Comparison of ENCODE assay signal across 11 cellular contexts in genomic region chr12:15589328-15590032, GRCh38.
DNase-seq lines count a peak whose midpoint lies in the region; ATAC-seq and TF ChIP-seq lines count a peak whose summit lies in the region.
"Had no signal": no experiment of that assay in that cellular context is flagged by ENCODE, and none has a peak within 500 bp of the region (broad histone marks: within the 10 kb centered on the region; RNA-seq: fewer than 3 reads in every experiment).

No MANE protein-coding gene starts in this region.

- POLR2A ChIA-PET in OCI-LY7 (lab: Charles Lee), result interaction anchor here (1.2 kb wide), 1 partner anchor 10 kb away, joined by 4 read pairs; no protein-coding TSS in a partner anchor

- no peaks in the 10 kb centered on the region for H3K9me3 Mint-ChIP-seq in activated CD4-positive, alpha-beta T cell treated with anti-CD3 and anti-CD28 coated beads, Interleukin-2, amount 10 ng/mL, durations not matched to agents 24 days and 14 days

- TF ChIP-seq CTCF in OCI-LY7 (conservative IDR thresholded peaks at IDR 0.05; ENCODE audit: low read length) (no peak), parathyroid adenoma (IDR thresholded peaks at IDR 0.05) (no peak)

- H4K20me1 ChIP-seq in OCI-LY7 (ENCODE audit: insufficient read depth, low read length), result no peaks in the 10 kb centered on the region

- H3K4me3 ChIP-seq in OCI-LY7 (ENCODE audit: low read depth, low read length, poor library complexity, severe bottlenecking) (no peak overlapping the region), parathyroid adenoma (ENCODE audit: low read depth, low read length) (no peak overlapping the region), H7 (ENCODE audit: insufficient read depth, low read depth, low read length) (no peak overlapping the region)

- ATAC-seq in HG03045 (IDR thresholded peaks at IDR 0.05; ENCODE audit: unreplicated experiment), result no peak

- H3K4me3 Mint-ChIP-seq in activated CD4-positive, alpha-beta T cell treated with anti-CD3 and anti-CD28 coated beads, Interleukin-2, amount 10 ng/mL, durations not matched to agents 24 days and 14 days, result peak overlapping the region; percentile 74

- no peak overlapping the region for H3K27ac Mint-ChIP-seq in activated CD4-positive, alpha-beta T cell treated with anti-CD3 and anti-CD28 coated beads, Interleukin-2, amount 10 ng/mL, durations not matched to agents 24 days and 14 days

- no peaks in the 10 kb centered on the region for H3K9me3 ChIP-seq in OCI-LY7 (ENCODE audit: low read length)
- no peaks in the 10 kb centered on the region for H3K9me3 ChIP-seq in parathyroid adenoma (ENCODE audit: control insufficient read depth, low read length)
- H3K9me3 ChIP-seq: ascending aorta had no signal

- H3K9me2 ChIP-seq in OCI-LY7 (ENCODE audit: insufficient read depth, low read length), result no peaks in the 10 kb centered on the region

- CTCF ChIA-PET in OCI-LY7 (lab: Charles Lee; ENCODE audit: unreplicated experiment), result interaction anchor here (1.0 kb wide), 1 partner anchor 312 kb away, joined by 3 read pairs; no protein-coding TSS in a partner anchor

- H3K79me2 ChIP-seq in OCI-LY7 (ENCODE audit: insufficient read depth, low read depth, low read length) (no peaks in the 10 kb centered on the region), parathyroid adenoma (no peaks in the 10 kb centered on the region)

- H3K4me1 Mint-ChIP-seq in activated CD4-positive, alpha-beta T cell treated with anti-CD3 and anti-CD28 coated beads, Interleukin-2, amount 10 ng/mL, durations not matched to agents 24 days and 14 days, result peaks cover 10% of the 10 kb centered on the region

- H3K4me1 ChIP-seq in OCI-LY7 (ENCODE audit: insufficient read depth, low read length, poor library complexity, severe bottlenecking), result no peaks in the 10 kb centered on the region
- peaks cover 4% of the 10 kb centered on the region for H3K4me1 ChIP-seq in parathyroid adenoma

- BruUV-seq in OCI-LY7 (replicated peaks; lab: Mats Ljungman, UMichigan), result no TSS peak

- no peak overlapping the region for H3K27ac ChIP-seq in OCI-LY7 (ENCODE audit: low read depth, low read length, poor library complexity, severe bottlenecking)
- H3K27ac ChIP-seq in cingulate gyrus (ENCODE audit: low read depth, low read length), result peak overlapping the region; percentile 31
- H3K27ac ChIP-seq in parathyroid adenoma, result no peak overlapping the region

- peaks cover 5% of the 10 kb centered on the region for H3K27me3 Mint-ChIP-seq in activated CD4-positive, alpha-beta T cell treated with anti-CD3 and anti-CD28 coated beads, Interleukin-2, amount 10 ng/mL, durations not matched to agents 24 days and 14 days

- H2AFZ ChIP-seq in OCI-LY7 (ENCODE audit: low read length) (peak overlapping the region; percentile 100; the same call in 1 of the 2 replicates), parathyroid adenoma (peak overlapping the region; percentile 90)

- intact Hi-C loops in activated CD4-positive, alpha-beta T cell treated with anti-CD3 and anti-CD28 coated beads, Interleukin-2, amount 10 ng/mL, durations not matched to agents 24 days and 14 days (cut with micrococcal nuclease), result loop anchor here (1.0 to 5.0 kb wide), 4 partner anchors 198 to 773 kb away; partner anchors contain the start of gene EPS8
- intact Hi-C loops in OCI-LY7 (cut with micrococcal nuclease; ENCODE audit: unreplicated experiment), result loop anchor here (1.0 to 5.0 kb wide), 2 partner anchors 267 to 312 kb away; no protein-coding TSS in a partner anchor

- H3K36me3 Mint-ChIP-seq in activated CD4-positive, alpha-beta T cell treated with anti-CD3 and anti-CD28 coated beads, Interleukin-2, amount 10 ng/mL, durations not matched to agents 24 days and 14 days (ENCODE audit: low read depth), result peaks cover 20% of the 10 kb centered on the region

- H3K36me3 ChIP-seq in OCI-LY7 (ENCODE audit: insufficient read depth, low read length) (no peaks in the 10 kb centered on the region), parathyroid adenoma (ENCODE audit: control insufficient read depth, insufficient read depth, low read length) (no peaks in the 10 kb centered on the region), H7 (replicated peaks; ENCODE audit: control insufficient read depth, insufficient read depth, low read length) (no peaks in the 10 kb centered on the region)

- DNase-seq in activated CD4-positive, alpha-beta T cell treated with anti-CD3 and anti-CD28 coated beads, Interleukin-2, amount 10 ng/mL, durations not matched to agents 24 days and 14 days, result no peak
- DNase-seq in activated CD4-positive, alpha-beta T cell treated with anti-CD3 and anti-CD28 coated beads, Interleukin-2, amount 50 U/mL, for 4 hours, result no peak
- DNase-seq in OCI-LY7 (ENCODE audit: low spot score), result no peak
- no peak for DNase-seq in activated CD4-positive, CD25-positive, alpha-beta regulatory T cell treated with anti-CD3 and anti-CD28 coated beads, Interleukin-2, amount 50 U/mL, for 72 hours
- no peak for DNase-seq in H7
- DNase-seq: COR-L47, kidney had no signal

- H3K9ac ChIP-seq in parathyroid adenoma, result no peak overlapping the region

- H3K27me3 ChIP-seq in parathyroid adenoma (ENCODE audit: control insufficient read depth, insufficient read depth, low read length) (no peaks in the 10 kb centered on the region), H7 (ENCODE audit: control insufficient read depth, insufficient read depth, low read length) (no peaks in the 10 kb centered on the region)
- H3K27me3 ChIP-seq: ascending aorta had no signal

- no peak overlapping the region for H3K4me2 ChIP-seq in OCI-LY7 (ENCODE audit: low read length)
- no peak overlapping the region for H3K4me2 ChIP-seq in parathyroid adenoma (ENCODE audit: low read length)
